1 cellular context compared by ENCODE assay signal in genomic region chr5:127400946-127401670, GRCh38.
TF ChIP-seq lines count a peak whose summit lies in the region.

No MANE protein-coding gene starts in this region.

TF ChIP-seq in HepG2, 621 proteins besides CTCF, POLR2A, EP300 and RAD21 (continued from another document):
- TF ChIP-seq DMTF1 (CRISPR knock-in tag; IDR thresholded peaks at IDR 0.05) = no peak
- no peak for TF ChIP-seq ATF7 (IDR thresholded peaks at IDR 0.05)
- no peak for TF ChIP-seq ATF7 (CRISPR knock-in tag; IDR thresholded peaks at IDR 0.05)
- TF ChIP-seq ZNF781 (CRISPR knock-in tag; IDR thresholded peaks at IDR 0.05; ENCODE audit: borderline replicate concordance, not compliant biosample characterization) = no peak
- no peak for TF ChIP-seq TEAD3 (CRISPR knock-in tag; optimal IDR thresholded peaks at IDR 0.05; ENCODE audit: borderline replicate concordance)
- TF ChIP-seq ZNF556 (CRISPR knock-in tag; IDR thresholded peaks at IDR 0.05; ENCODE audit: borderline replicate concordance) = no peak
- TF ChIP-seq MEIS2 (CRISPR knock-in tag; IDR thresholded peaks at IDR 0.05) = no peak
- no peak for TF ChIP-seq TGIF2 (CRISPR knock-in tag; IDR thresholded peaks at IDR 0.05)
- TF ChIP-seq HMG20B (CRISPR knock-in tag; conservative IDR thresholded peaks at IDR 0.05) = no peak
- TF ChIP-seq ZNF326 (CRISPR knock-in tag; IDR thresholded peaks at IDR 0.05; ENCODE audit: borderline replicate concordance) = no peak
- TF ChIP-seq MTF2 (CRISPR knock-in tag; IDR thresholded peaks at IDR 0.05; ENCODE audit: borderline replicate concordance) = no peak
- no peak for TF ChIP-seq SYNCRIP (IDR thresholded peaks at IDR 0.05; ENCODE audit: insufficient read depth, low read depth, low read length)
- TF ChIP-seq ELF1 (CRISPR knock-in tag; IDR thresholded peaks at IDR 0.05) = no peak
- TF ChIP-seq ZNF777 (CRISPR knock-in tag; IDR thresholded peaks at IDR 0.05) = no peak
- no peak for TF ChIP-seq NR2F6 (IDR thresholded peaks at IDR 0.05)
- no peak for TF ChIP-seq NR2F6 (CRISPR knock-in tag; IDR thresholded peaks at IDR 0.05)
- no peak for TF ChIP-seq EZH2 (conservative IDR thresholded peaks at IDR 0.05; ENCODE audit: low read depth, low read length)
